ENCODE assay signal across 8 cellular contexts in genomic region chr18:76490040-76490439, GRCh38. TPM values are rescaled to one million over a fixed set of nuclear protein-coding genes. Genes with fewer than 3 reads are reported as not detected.
DNase-seq lines count a peak whose midpoint lies in the region; ATAC-seq and TF ChIP-seq lines count a peak whose summit lies in the region.

No MANE protein-coding gene starts in this region.

- no peaks in the 10 kb centered on the region for H3K36me3 Mint-ChIP-seq in mesothelial cell of epicardium

- intact Hi-C loops in left ventricle myocardium superior (cut with micrococcal nuclease) (loop anchor here (5.0 kb wide), 1 partner anchor 38 kb away; no protein-coding TSS in a partner anchor), body of pancreas (cut with DNase I) (no loop called here), posterior vena cava (cut with DNase I) (no loop called here)

- ATAC-seq in left ventricle myocardium superior (no peak), body of pancreas (no peak), HG03097 (IDR thresholded peaks at IDR 0.05; ENCODE audit: low FRiP score, unreplicated experiment) (no peak), left lobe of liver (no peak)

- 36 to 44% methylated on average over 5 of the region's 5 CpGs for WGBS in body of pancreas, 2 donors

- DNase-seq in right atrium auricular region (ENCODE audit: low spot score) (no peak), left ventricle myocardium superior (no peak), body of pancreas (no peak), mesothelial cell of epicardium (ENCODE audit: low spot score in 2 of 2, unreplicated experiment in 2 of 2) (no peak), posterior vena cava (ENCODE audit: low spot score) (no peak), islet precursor cell (no peak), left lobe of liver (ENCODE audit: low spot score) (no peak)

- H3K27me3 Mint-ChIP-seq in mesothelial cell of epicardium (ENCODE audit: low read depth), result no peaks in the 10 kb centered on the region

- peak overlapping the region; percentile 94 for H3K4me3 Mint-ChIP-seq in mesothelial cell of epicardium

- no peak for TF ChIP-seq CTCF in right atrium auricular region (IDR thresholded peaks at IDR 0.05)
- no peak for TF ChIP-seq CTCF in body of pancreas (IDR thresholded peaks at IDR 0.05)
- TF ChIP-seq CTCF in mesothelial cell of epicardium (IDR thresholded peaks at IDR 0.05; ENCODE audit: unreplicated experiment), result no peak

- no peaks in the 10 kb centered on the region for H3K9me3 Mint-ChIP-seq in mesothelial cell of epicardium

- H3K4me3 ChIP-seq in right atrium auricular region (peak overlapping the region in 1 of 2 donors; percentile 87), body of pancreas (no peak overlapping the region)

- H3K4me1 ChIP-seq in right atrium auricular region (peaks cover 0 to 32% of the 10 kb centered on the region in 2 donors), body of pancreas (peaks cover 35% of the 10 kb centered on the region)

- H3K36me3 ChIP-seq in right atrium auricular region (no peaks in the 10 kb centered on the region), body of pancreas (replicated peaks in 1 of 2; ENCODE audit: insufficient read depth in 1 of 2, low read depth in 2 of 2) (no peaks in the 10 kb centered on the region)

- H3K4me1 Mint-ChIP-seq in mesothelial cell of epicardium, result peaks cover 64% of the 10 kb centered on the region

- H3K27ac Mint-ChIP-seq in mesothelial cell of epicardium, result peak overlapping the region; percentile 97

- H3K27ac ChIP-seq in right atrium auricular region (peak overlapping the region; percentile 85 to 87), body of pancreas (peak overlapping the region in 3 of 4 donors; percentile 76 to 89 (median 81))

- TF ChIP-seq POLR2A in body of pancreas (IDR thresholded peaks at IDR 0.05), result no peak

- no peaks in the 10 kb centered on the region for H3K9me3 ChIP-seq in right atrium auricular region
- no peaks in the 10 kb centered on the region for H3K9me3 ChIP-seq in body of pancreas

- no peaks in the 10 kb centered on the region for H3K27me3 ChIP-seq in right atrium auricular region
- H3K27me3 ChIP-seq in body of pancreas, result no peaks in the 10 kb centered on the region

RNA-seq across cellular contexts. Expression of gene ZNF516, which starts 5.0 kb away (rescaled TPM):
- 10 to 100 TPM; 11.0 to 14.0 TPM for total RNA-seq in right atrium auricular region
- total RNA-seq in left ventricle myocardium superior, result 14.0 TPM
- total RNA-seq in body of pancreas, result 10 to 100 TPM; 13.5 to 16.5 TPM
- 84.4 to 92.1 TPM (median 90.9 TPM) in 3 replicates for total RNA-seq in mesothelial cell of epicardium
- 10 to 100 TPM; 24.3 to 32.5 TPM for total RNA-seq in posterior vena cava
- 16.2 TPM for total RNA-seq in left lobe of liver
